In genomic region chr11:68763926-68764657, GRCh38 we compare ENCODE assay signal across 1 cellular context.
TF ChIP-seq lines count a peak whose summit lies in the region.

No MANE protein-coding gene starts in this region.

TF ChIP-seq in K562, 482 proteins besides CTCF, POLR2A, EP300 and RAD21 (continued from another document):
- TF ChIP-seq, protein P1, sequence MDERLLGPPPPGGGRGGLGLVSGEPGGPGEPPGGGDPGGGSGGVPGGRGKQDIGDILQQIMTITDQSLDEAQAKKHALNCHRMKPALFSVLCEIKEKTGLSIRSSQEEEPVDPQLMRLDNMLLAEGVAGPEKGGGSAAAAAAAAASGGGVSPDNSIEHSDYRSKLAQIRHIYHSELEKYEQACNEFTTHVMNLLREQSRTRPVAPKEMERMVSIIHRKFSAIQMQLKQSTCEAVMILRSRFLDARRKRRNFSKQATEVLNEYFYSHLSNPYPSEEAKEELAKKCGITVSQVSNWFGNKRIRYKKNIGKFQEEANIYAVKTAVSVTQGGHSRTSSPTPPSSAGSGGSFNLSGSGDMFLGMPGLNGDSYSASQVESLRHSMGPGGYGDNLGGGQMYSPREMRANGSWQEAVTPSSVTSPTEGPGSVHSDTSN (CRISPR knock-in tag; IDR thresholded peaks at IDR 0.05; ENCODE audit: low read depth): no peak
- TF ChIP-seq, protein P1 (tag; conservative IDR thresholded peaks at IDR 0.05; ENCODE audit: low read depth): no peak
- TF ChIP-seq ATF7 (IDR thresholded peaks at IDR 0.05) (no peak), SRSF9 (IDR thresholded peaks at IDR 0.05; ENCODE audit: borderline replicate concordance, low read depth, low read length) (no peak)
